ENCODE assay signal across 8 cellular contexts in genomic region chr9:136995772-136996308, GRCh38. TPM values are rescaled to one million over a fixed set of nuclear protein-coding genes. Genes with fewer than 3 reads are reported as not detected.
DNase-seq lines count a peak whose midpoint lies in the region; ATAC-seq and TF ChIP-seq lines count a peak whose summit lies in the region.
"Had no signal": no experiment of that assay in that cellular context is flagged by ENCODE, and none has a peak within 500 bp of the region (broad histone marks: within the 10 kb centered on the region; RNA-seq: fewer than 3 reads in every experiment).

No MANE protein-coding gene starts in this region.

- TF ChIP-seq POLR2A in IMR-90 (IDR thresholded peaks at IDR 0.05; ENCODE audit: low read depth, low read length) = no peak

- H3K4me2 ChIP-seq in IMR-90 (ENCODE audit: low read depth, low read length) = no peak overlapping the region
- H3K4me2 ChIP-seq in neuronal stem cell (ENCODE audit: insufficient read depth, low read length, poor library complexity, severe bottlenecking) = no peak overlapping the region

- TF ChIP-seq CTCF in IMR-90 (conservative IDR thresholded peaks at IDR 0.05; ENCODE audit: low read depth, low read length) = no peak
- no peak for TF ChIP-seq CTCF in MCF 10A (IDR thresholded peaks at IDR 0.05; ENCODE audit: unreplicated experiment)

- H3K27me3 ChIP-seq in CD4-positive, alpha-beta memory T cell (ENCODE audit: insufficient read depth, low read length) = no peaks in the 10 kb centered on the region
- H3K27me3 ChIP-seq in IMR-90 (ENCODE audit: control insufficient read depth, insufficient read depth, low read length) (no peaks in the 10 kb centered on the region; the same call in 1 of the 2 replicates), neuronal stem cell (ENCODE audit: control insufficient read depth in 3 of 3, insufficient read depth in 3 of 3, low read depth in 1 of 3, low read length in 3 of 3) (peaks cover 0 to 5% (median 0%) of the 10 kb centered on the region in 3 experiments)

- H3K36me3 ChIP-seq in CD4-positive, alpha-beta memory T cell (ENCODE audit: insufficient read depth, low read length) = peaks cover 7% of the 10 kb centered on the region
- H3K36me3 ChIP-seq in IMR-90 (ENCODE audit: control insufficient read depth, insufficient read depth, low read length) (peaks cover 5% of the 10 kb centered on the region; the same call in 1 of the 2 replicates), neuronal stem cell (replicated peaks in 1 of 2; ENCODE audit: control insufficient read depth in 2 of 2, insufficient read depth in 2 of 2, low read length in 2 of 2) (peaks cover 6 to 15% of the 10 kb centered on the region in 2 donors)

- H2AK5ac ChIP-seq in IMR-90 (ENCODE audit: low read depth, low read length) = peak overlapping the region; percentile 70
- H2AK5ac ChIP-seq in neuronal stem cell (ENCODE audit: low read depth, low read length) = peak overlapping the region; percentile 88

- H3K4me1 ChIP-seq in CD4-positive, alpha-beta memory T cell (ENCODE audit: insufficient read depth, low read length) = peaks cover 70% of the 10 kb centered on the region
- H3K4me1 ChIP-seq in IMR-90 (ENCODE audit: control insufficient read depth, insufficient read depth, low read length) (peaks cover 23% of the 10 kb centered on the region), neuronal stem cell (ENCODE audit: control insufficient read depth in 2 of 2, insufficient read depth in 1 of 2, low read depth in 1 of 2, low read length in 2 of 2) (peaks cover 9 to 19% of the 10 kb centered on the region in 2 donors)

- peak overlapping the region; percentile 39 for H3K27ac ChIP-seq in CD4-positive, alpha-beta memory T cell (ENCODE audit: low read depth, low read length)
- H3K27ac ChIP-seq in IMR-90 (ENCODE audit: insufficient read depth, low read length) (no peak overlapping the region), neuronal stem cell (replicated peaks; ENCODE audit: low read length) (no peak overlapping the region)

- peak overlapping the region; percentile 47 for H3K4ac ChIP-seq in IMR-90 (ENCODE audit: low read depth, low read length)
- no peak overlapping the region for H3K4ac ChIP-seq in neuronal stem cell (ENCODE audit: low read length)

- no peaks in the 10 kb centered on the region; the same call in 1 of the 2 replicates for H4K20me1 ChIP-seq in IMR-90 (ENCODE audit: insufficient read depth, low read length)

- no peaks in the 10 kb centered on the region for H3K9me3 ChIP-seq in CD4-positive, alpha-beta memory T cell (ENCODE audit: control insufficient read depth in 1 of 2, low read length in 2 of 2)
- no peaks in the 10 kb centered on the region for H3K9me3 ChIP-seq in IMR-90 (ENCODE audit: control insufficient read depth, insufficient read depth, low read length)
- peaks cover 3 to 6% of the 10 kb centered on the region in 2 donors for H3K9me3 ChIP-seq in neuronal stem cell (replicated peaks in 1 of 2; ENCODE audit: control insufficient read depth in 2 of 2, insufficient read depth in 1 of 2, low read depth in 1 of 2, low read length in 2 of 2)

- H3K9ac ChIP-seq in IMR-90 (ENCODE audit: low read depth, low read length) (no peak overlapping the region), neuronal stem cell (ENCODE audit: low read depth, low read length, poor library complexity) (no peak overlapping the region)

- no peaks in the 10 kb centered on the region for H3K27me3 Mint-ChIP-seq in CD4-positive, alpha-beta memory T cell
- H3K27me3 Mint-ChIP-seq in MCF 10A (ENCODE audit: insufficient read depth, unreplicated experiment) = no peaks in the 10 kb centered on the region

- H2BK20ac ChIP-seq in IMR-90 (ENCODE audit: low read depth, low read length) = no peak overlapping the region

- CTCF ChIA-PET in CD4-positive, alpha-beta memory T cell (lab: Charles Lee; ENCODE audit: partially characterized antibody) = interaction anchor here (1.0 to 2.7 kb wide), 8 partner anchors 11 to 153 kb away, joined by 3 to 14 read pairs (median 6); partner anchors contain the start of gene AJM1
- CTCF ChIA-PET in IMR-90 (lab: Yijun Ruan, JAX) = interaction anchor here (0.7 kb wide), 1 partner anchor 34 kb away, joined by 3 read pairs; no protein-coding TSS in a partner anchor
- CTCF ChIA-PET in MCF 10A (lab: Yijun Ruan, JAX) = interaction anchor here (0.6 to 1.4 kb wide), 5 partner anchors 9 to 631 kb away, joined by 3 to 4 read pairs (median 4); partner anchors contain the start of gene C8G

- H2AFZ ChIP-seq in IMR-90 (replicated peaks; ENCODE audit: low read length, poor library complexity) (peak overlapping the region; percentile 40), neuronal stem cell (ENCODE audit: low read length) (no peak overlapping the region)

- H3K14ac ChIP-seq in IMR-90 (replicated peaks; ENCODE audit: low read depth, low read length) = peak overlapping the region; percentile 52; the same call in 1 of the 2 replicates
- no peak overlapping the region for H3K14ac ChIP-seq in neuronal stem cell (ENCODE audit: low read length)

- H3K23ac ChIP-seq in IMR-90 (ENCODE audit: low read depth, low read length) = no peak overlapping the region
- H3K23ac ChIP-seq in neuronal stem cell (ENCODE audit: low read depth, low read length, poor library complexity) = no peak overlapping the region

- H3K9me3 Mint-ChIP-seq in CD4-positive, alpha-beta memory T cell = no peaks in the 10 kb centered on the region
- H3K9me3 Mint-ChIP-seq in MCF 10A (ENCODE audit: unreplicated experiment) = no peaks in the 10 kb centered on the region

- no peak for TF ChIP-seq RAD21 in IMR-90 (IDR thresholded peaks at IDR 0.05; ENCODE audit: low read length)

- peaks cover 16 to 69% (median 36%) of the 10 kb centered on the region in 4 donors for H3K4me1 Mint-ChIP-seq in CD4-positive, alpha-beta memory T cell
- H3K4me1 Mint-ChIP-seq in MCF 10A (ENCODE audit: insufficient read depth, unreplicated experiment) = peaks cover 4% of the 10 kb centered on the region

- peak overlapping the region in 1 of 2 donors; percentile 32 for H3K4me3 ChIP-seq in CD4-positive, alpha-beta memory T cell (ENCODE audit: low read length in 2 of 2)
- no peak overlapping the region for H3K4me3 ChIP-seq in IMR-90 (ENCODE audit: insufficient read depth, low read depth, low read length)
- no peak overlapping the region for H3K4me3 ChIP-seq in neuronal stem cell (ENCODE audit: low read length in 2 of 2)

- WGBS in IMR-90 (ENCODE audit: extremely low coverage in 2 of 2, insufficient read length in 1 of 2), 2 experiments = no CpG with 5 or more reads among the region's 12 CpGs
- no CpG with 5 or more reads among the region's 12 CpGs for whole genome bisulfite sequencing in neuronal stem cell (ENCODE audit: extremely low coverage in 2 of 2, insufficient read length in 2 of 2, insufficient replicate concordance in 1 of 2), 2 donors

- no TSS peak for BruUV-seq in IMR-90 (replicated peaks; lab: Mats Ljungman, UMichigan)
- BruUV-seq in MCF 10A (replicated peaks; lab: Mats Ljungman, UMichigan) = no TSS peak

- H4K91ac ChIP-seq in IMR-90 (ENCODE audit: insufficient read depth, low read depth, low read length) = 0 out of 2 replicates have a peak overlapping the region, but pooled peaks have one; percentile 23
- no peak overlapping the region for H4K91ac ChIP-seq in neuronal stem cell (ENCODE audit: low read depth, low read length, poor library complexity)

- peak overlapping the region in 6 of 7 donors; percentile 53 to 93 (median 80) for H3K27ac Mint-ChIP-seq in CD4-positive, alpha-beta memory T cell
- peak overlapping the region; percentile 70 for H3K27ac Mint-ChIP-seq in MCF 10A (ENCODE audit: low read depth, unreplicated experiment)

- intact Hi-C loops in CD4-positive, alpha-beta memory T cell (cut with micrococcal nuclease) = no loop called here
- intact Hi-C loops in IMR-90 (cut with micrococcal nuclease) = no loop called here
- intact Hi-C loops in MCF 10A (cut with micrococcal nuclease) = no loop called here

- H4K8ac ChIP-seq in IMR-90 (ENCODE audit: low read depth in 2 of 2, low read length in 2 of 2) = peak overlapping the region in 1 of 2 experiments; percentile 60; a peak in 1 of 4 replicates
- no peak overlapping the region for H4K8ac ChIP-seq in neuronal stem cell (ENCODE audit: low read depth, low read length)

- peaks cover 0 to 10% of the 10 kb centered on the region in 2 donors for H3K36me3 Mint-ChIP-seq in CD4-positive, alpha-beta memory T cell
- H3K36me3 Mint-ChIP-seq in MCF 10A (ENCODE audit: insufficient read depth, unreplicated experiment) = peaks cover 12% of the 10 kb centered on the region

- peak overlapping the region; percentile 18 for H2AK9ac ChIP-seq in IMR-90 (replicated peaks; ENCODE audit: low read depth, low read length, poor library complexity)

- peak overlapping the region; percentile 5; the same call in 1 of the 2 replicates for H2BK120ac ChIP-seq in IMR-90 (ENCODE audit: low read depth, low read length)
- H2BK120ac ChIP-seq in neuronal stem cell (ENCODE audit: low read depth, low read length) = no peak overlapping the region

- POLR2A ChIA-PET in CD4-positive, alpha-beta memory T cell (lab: Charles Lee; ENCODE audit: partially characterized antibody) = interaction anchor here (0.6 to 6.9 kb wide), 26 partner anchors 9 to 269 kb away, joined by 3 to 57 read pairs (median 4); partner anchors contain the start of genes ABCA2, AJM1, C8G and FBXW5
- POLR2A ChIA-PET in IMR-90 (lab: Charles Lee; ENCODE audit: unreplicated experiment) = no interaction called here
- POLR2A ChIA-PET in MCF 10A (lab: Yijun Ruan, JAX) = interaction anchor here (0.6 to 1.1 kb wide), 6 partner anchors 31 to 205 kb away, joined by 3 to 4 read pairs (median 3); partner anchors contain the start of genes MAN1B1 and TMEM141

- H2BK12ac ChIP-seq in neuronal stem cell (ENCODE audit: low read length) = no peak overlapping the region

- in situ Hi-C loops in IMR-90 (cut with MboI; ENCODE audit: low sequenced_read_pairs) = no loop called here

- dilution Hi-C loops in IMR-90 (cut with HindIII; ENCODE audit: low sequenced_read_pairs, unreplicated experiment) = no loop called here

- H2BK15ac ChIP-seq in IMR-90 (ENCODE audit: low read depth, low read length) = no peak overlapping the region
- peak overlapping the region; percentile 81 for H2BK15ac ChIP-seq in neuronal stem cell (ENCODE audit: low read length)

- H4K5ac ChIP-seq in IMR-90 (ENCODE audit: low read depth, low read length) = no peak overlapping the region

- H2BK5ac ChIP-seq in IMR-90 (ENCODE audit: low read depth, low read length, poor library complexity, severe bottlenecking) = no peak overlapping the region
- peak overlapping the region; percentile 11 for H2BK5ac ChIP-seq in neuronal stem cell (ENCODE audit: low read length)

- H3K9me1 ChIP-seq in IMR-90 (ENCODE audit: insufficient read depth, low read length) = peaks cover 8% of the 10 kb centered on the region

- H3K18ac ChIP-seq in IMR-90 (ENCODE audit: low read depth, low read length) = no peak overlapping the region
- peak overlapping the region; percentile 92 for H3K18ac ChIP-seq in neuronal stem cell (ENCODE audit: low read length)

- H3K4me3 Mint-ChIP-seq in CD4-positive, alpha-beta memory T cell = peak overlapping the region; percentile 26 to 77 (median 59)
- peak overlapping the region; percentile 57 for H3K4me3 Mint-ChIP-seq in MCF 10A (ENCODE audit: unreplicated experiment)

- ATAC-seq in IMR-90 (ENCODE audit: low read depth) = no peak
- no peak for ATAC-seq in HG03025 (IDR thresholded peaks at IDR 0.05; ENCODE audit: low FRiP score, unreplicated experiment)

- DNase-seq in CD4-positive, alpha-beta memory T cell = no peak
- peak; percentile 6 for DNase-seq in IMR-90
- DNase-seq in MCF 10A (ENCODE audit: unreplicated experiment) = peak; percentile 33
- DNase-seq in neuronal stem cell (ENCODE audit: low spot score) = no peak
- DNase-seq in stimulated activated CD4-positive, alpha-beta T cell treated with anti-CD3 and anti-CD28 coated beads, Interleukin-4, amount 100 ng/mL, for 1 hour = no peak
- DNase-seq in NOMO-1 treated with DMSO at 0.1 percent for 48 hours (lab: John Stamatoyannopoulos, UW; ENCODE audit: unreplicated experiment) = no peak
- DNase-seq: amniotic stem cell had no signal

- peaks cover 6 to 16% of the 10 kb centered on the region in 2 experiments; a peak in 3 of 4 replicates for H3K79me1 ChIP-seq in IMR-90 (ENCODE audit: low read depth in 1 of 2, low read length in 2 of 2)
- peaks cover 9% of the 10 kb centered on the region for H3K79me1 ChIP-seq in neuronal stem cell (ENCODE audit: low read depth, low read length)

- no peak overlapping the region for H3K56ac ChIP-seq in IMR-90 (ENCODE audit: extremely low read depth, insufficient read depth, low read length)

RNA-seq across cellular contexts. Expression of gene CLIC3, which starts 0.5 kb away (rescaled TPM):
- total RNA-seq in CD4-positive, alpha-beta memory T cell = 1 to 10 TPM; 3.1 to 3.7 TPM
- 1 to 10 TPM; 5.0 to 7.8 TPM for polyA plus RNA-seq in CD4-positive, alpha-beta memory T cell
- total RNA-seq in IMR-90 (2012; rRNA removed) (0.18 and 0.28 TPM in 2 replicates), MCF 10A (2022) (1.2 and 4.2 TPM in 2 replicates)
- 1.7 and 2.1 TPM in 2 replicates for polyA plus RNA-seq in IMR-90 (2012; rRNA removed)
- polyA plus RNA-seq in IMR-90 (2012; cell fraction: cytosol; rRNA removed) = 2.7 and 3.4 TPM in 2 replicates
- 0.87 and 4.1 TPM in 2 replicates for polyA plus RNA-seq in IMR-90 (2012; cell fraction: nucleus; rRNA removed; ENCODE audit: low replicate concordance)
- polyA plus RNA-seq in neuronal stem cell (2013, experiment 1 of 2) = not detected
- not detected for polyA plus RNA-seq in neuronal stem cell (2013, experiment 2 of 2)

RNA-seq across cellular contexts. Expression of gene PAXX, which starts 3.6 kb away (rescaled TPM):
- 100 to 1,000 TPM in 1 of 2 experiments, 10 to 100 TPM in 1; 94.2 to 101 TPM for total RNA-seq in CD4-positive, alpha-beta memory T cell
- polyA plus RNA-seq in CD4-positive, alpha-beta memory T cell = 100 to 1,000 TPM in 1 of 2 donors, 10 to 100 TPM in 1; 76.0 to 103 TPM
- total RNA-seq in IMR-90 (2012; rRNA removed) (4.4 and 5.7 TPM in 2 replicates), MCF 10A (2022) (43.6 and 57.9 TPM in 2 replicates)
- 24.6 and 30.2 TPM in 2 replicates for polyA plus RNA-seq in IMR-90 (2012; rRNA removed)
- polyA plus RNA-seq in IMR-90 (2012; cell fraction: cytosol; rRNA removed) = 19.0 and 28.4 TPM in 2 replicates
- polyA plus RNA-seq in IMR-90 (2012; cell fraction: nucleus; rRNA removed; ENCODE audit: low replicate concordance) = 79.5 and 226 TPM in 2 replicates
- 57.4 TPM for polyA plus RNA-seq in neuronal stem cell (2013, experiment 1 of 2)
- 58.1 TPM for polyA plus RNA-seq in neuronal stem cell (2013, experiment 2 of 2)

RNA-seq across cellular contexts. Expression of gene LCNL1, which starts 13.0 kb away (rescaled TPM):
- total RNA-seq in CD4-positive, alpha-beta memory T cell = under 1 TPM; 0.14 to 0.17 TPM
- polyA plus RNA-seq in CD4-positive, alpha-beta memory T cell = not detected
- total RNA-seq in IMR-90 (2012; rRNA removed) (not detected in 2 replicates), MCF 10A (2022) (not detected in 2 replicates)
- 0.13 and 0.15 TPM in 2 replicates for polyA plus RNA-seq in IMR-90 (2012; rRNA removed)
- polyA plus RNA-seq in IMR-90 (2012; cell fraction: cytosol; rRNA removed) = 0.04 TPM in 1 of 2 replicates, not detected in the other
- polyA plus RNA-seq in IMR-90 (2012; cell fraction: nucleus; rRNA removed; ENCODE audit: low replicate concordance) = 2.4 and 4.0 TPM in 2 replicates
- polyA plus RNA-seq in neuronal stem cell (2013, experiment 1 of 2) = 0.07 TPM
- polyA plus RNA-seq in neuronal stem cell (2013, experiment 2 of 2) = 0.07 TPM

RNA-seq across cellular contexts. Expression of gene PTGDS, which starts 18.5 kb away (rescaled TPM):
- total RNA-seq in CD4-positive, alpha-beta memory T cell = 1 to 10 TPM; 4.8 to 5.1 TPM
- 1 to 10 TPM; 1.7 to 3.8 TPM for polyA plus RNA-seq in CD4-positive, alpha-beta memory T cell
- total RNA-seq in IMR-90 (2012; rRNA removed) (not detected in 2 replicates), MCF 10A (2022) (1.1 and 1.8 TPM in 2 replicates)
- polyA plus RNA-seq in IMR-90 (2012; rRNA removed) = 0.87 and 1.2 TPM in 2 replicates
- 3.1 and 4.8 TPM in 2 replicates for polyA plus RNA-seq in IMR-90 (2012; cell fraction: cytosol; rRNA removed)
- 6.0 and 7.3 TPM in 2 replicates for polyA plus RNA-seq in IMR-90 (2012; cell fraction: nucleus; rRNA removed; ENCODE audit: low replicate concordance)
- 0.33 TPM for polyA plus RNA-seq in neuronal stem cell (2013, experiment 1 of 2)
- polyA plus RNA-seq in neuronal stem cell (2013, experiment 2 of 2) = 0.42 TPM

RNA-seq across cellular contexts. Expression of gene ABCA2, which starts 32.2 kb away (rescaled TPM):
- total RNA-seq in CD4-positive, alpha-beta memory T cell = 10 to 100 TPM; 63.8 to 68.6 TPM
- polyA plus RNA-seq in CD4-positive, alpha-beta memory T cell = 10 to 100 TPM in 1 of 2 donors, 1 to 10 TPM in 1; 2.6 to 10.8 TPM
- total RNA-seq in IMR-90 (2012; rRNA removed) = 3.8 and 4.4 TPM in 2 replicates
- polyA plus RNA-seq in IMR-90 (2012; rRNA removed) = 46.0 and 52.3 TPM in 2 replicates
- polyA plus RNA-seq in IMR-90 (2012; cell fraction: cytosol; rRNA removed) = 11.9 and 56.9 TPM in 2 replicates
- polyA plus RNA-seq in IMR-90 (2012; cell fraction: nucleus; rRNA removed; ENCODE audit: low replicate concordance) = 194 and 536 TPM in 2 replicates
- 20.0 and 21.7 TPM in 2 replicates for total RNA-seq in MCF 10A (2022)
- 27.7 TPM for polyA plus RNA-seq in neuronal stem cell (2013, experiment 1 of 2)
- polyA plus RNA-seq in neuronal stem cell (2013, experiment 2 of 2) = 24.0 TPM

Comparison
In these comparisons a context has a peak if more than half of its experiments do, and no peak if none do; other contexts are left out.
1. DNase-seq: peak in IMR-90 (single experiment) and MCF 10A (single experiment); none in CD4-positive, alpha-beta memory T cell (0 of 5), neuronal stem cell (single experiment), stimulated activated CD4-positive, alpha-beta T cell treated with anti-CD3 and anti-CD28 coated beads, Interleukin-4, amount 100 ng/mL, for 1 hour (single experiment) and NOMO-1 treated with DMSO at 0.1 percent for 48 hours (single experiment).